15 cellular contexts compared by ENCODE assay signal in the genomic region with DNA sequence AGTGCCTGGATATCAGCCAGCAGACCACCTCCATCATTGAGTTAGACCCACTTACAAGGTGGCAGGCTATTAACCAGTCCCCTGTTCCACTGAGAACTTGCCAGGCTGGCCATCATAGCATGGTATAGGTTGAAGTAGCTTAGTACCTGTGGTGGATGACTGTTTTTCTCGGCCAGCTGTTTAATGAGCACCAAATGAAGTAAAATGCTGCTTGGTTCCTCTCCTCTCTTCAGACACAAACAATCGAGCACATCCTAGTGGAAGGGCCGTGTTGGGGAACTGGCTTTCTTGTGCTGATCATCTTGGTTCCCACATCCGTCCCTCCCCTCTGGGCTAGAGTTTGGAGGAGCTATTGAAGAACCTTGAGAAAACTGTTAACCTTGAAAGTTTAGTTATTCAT.
A peak's percentile ranks its signal among the peaks of the same experiment; 100 is the strongest.
DNase-seq lines count a peak whose midpoint lies in the region; ATAC-seq, FAIRE-seq and TF ChIP-seq lines count a peak whose summit lies in the region.
"Had no signal": no experiment of that assay in that cellular context is flagged by ENCODE, and none has a peak within 500 bp of the region (broad histone marks: within the 10 kb centered on the region; RNA-seq: fewer than 3 reads in every experiment).

No MANE protein-coding gene starts in this region.

- no peak overlapping the region for H3K27ac Mint-ChIP-seq in activated CD4-positive, alpha-beta T cell treated with anti-CD3 and anti-CD28 coated beads, Interleukin-2, amount 10 ng/mL, durations not matched to agents 7 days and 5 days
- H3K27ac Mint-ChIP-seq in nephron progenitor cell = no peak overlapping the region
- H3K27ac Mint-ChIP-seq: activated naive CD4-positive, alpha-beta T cell treated with anti-CD3 and anti-CD28 coated beads, Interleukin-2, amount 10 ng/mL, durations not matched to agents 7 days and 5 days had no signal

- H3K27ac ChIP-seq in kidney (ENCODE audit: low read depth in 2 of 2, low read length in 2 of 2) = peak overlapping the region; percentile 7 to 47
- H3K27ac ChIP-seq: SK-N-MC had no signal

- intact Hi-C loops in kidney (cut with DNase I) = no loop called here

- no peaks in the 10 kb centered on the region for H3K36me3 ChIP-seq in kidney (ENCODE audit: control insufficient read depth in 1 of 2, insufficient read depth in 2 of 2, low read length in 2 of 2)
- H3K36me3 ChIP-seq: upper lobe of left lung had no signal

- H3K4me1 ChIP-seq in kidney (ENCODE audit: control insufficient read depth in 1 of 2, insufficient read depth in 1 of 2, low read depth in 1 of 2, low read length in 2 of 2) = peaks cover 2 to 11% of the 10 kb centered on the region in 2 donors

- H3K27me3 Mint-ChIP-seq in activated CD4-positive, alpha-beta T cell treated with anti-CD3 and anti-CD28 coated beads, Interleukin-2, amount 10 ng/mL, durations not matched to agents 7 days and 5 days = no peaks in the 10 kb centered on the region
- peaks cover under 1% of the 10 kb centered on the region for H3K27me3 Mint-ChIP-seq in nephron progenitor cell (ENCODE audit: low read depth, poor library complexity)
- H3K27me3 Mint-ChIP-seq: activated naive CD4-positive, alpha-beta T cell treated with anti-CD3 and anti-CD28 coated beads, Interleukin-2, amount 10 ng/mL, durations not matched to agents 7 days and 5 days had no signal

- CTCF ChIA-PET in activated CD4-positive, alpha-beta T cell treated with anti-CD3 and anti-CD28 coated beads, Interleukin-2, amount 10 ng/mL, durations not matched to agents 7 days and 5 days (lab: Charles Lee) = interaction anchor here (1.1 to 1.6 kb wide), 2 partner anchors 11 to 29 kb away, joined by 3 to 4 read pairs; no protein-coding TSS in a partner anchor

- no peak for FAIRE-seq in kidney (lab: Jason Lieb, UNC)
- FAIRE-seq: bronchial epithelial cell had no signal

- TF ChIP-seq CTCF in kidney (IDR thresholded peaks at IDR 0.05; ENCODE audit: borderline replicate concordance, extremely low read depth, insufficient read depth) = no peak
- no peak for TF ChIP-seq CTCF in nephron progenitor cell (IDR thresholded peaks at IDR 0.05)

- no peaks in the 10 kb centered on the region for H3K9me3 ChIP-seq in kidney (ENCODE audit: control insufficient read depth in 1 of 2, low read length in 2 of 2)

- TF ChIP-seq POLR2A in GM18505 (IDR thresholded peaks at IDR 0.05; ENCODE audit: borderline replicate concordance, extremely low read depth, insufficient read depth, insufficient read length) = no peak

- no peak overlapping the region for H3K4me3 Mint-ChIP-seq in activated CD4-positive, alpha-beta T cell treated with anti-CD3 and anti-CD28 coated beads, Interleukin-2, amount 10 ng/mL, durations not matched to agents 7 days and 5 days
- no peak overlapping the region for H3K4me3 Mint-ChIP-seq in nephron progenitor cell
- H3K4me3 Mint-ChIP-seq: activated naive CD4-positive, alpha-beta T cell treated with anti-CD3 and anti-CD28 coated beads, Interleukin-2, amount 10 ng/mL, durations not matched to agents 7 days and 5 days; neural crest cell had no signal

- POLR2A ChIA-PET in activated CD4-positive, alpha-beta T cell treated with anti-CD3 and anti-CD28 coated beads, Interleukin-2, amount 10 ng/mL, durations not matched to agents 7 days and 5 days (lab: Charles Lee) = no interaction called here

- peaks cover 3% of the 10 kb centered on the region for H3K36me3 Mint-ChIP-seq in activated CD4-positive, alpha-beta T cell treated with anti-CD3 and anti-CD28 coated beads, Interleukin-2, amount 10 ng/mL, durations not matched to agents 7 days and 5 days (ENCODE audit: low read depth)
- H3K36me3 Mint-ChIP-seq in nephron progenitor cell (ENCODE audit: low read depth) = peaks cover 28% of the 10 kb centered on the region

- peaks cover 4% of the 10 kb centered on the region for H3K9me3 Mint-ChIP-seq in activated CD4-positive, alpha-beta T cell treated with anti-CD3 and anti-CD28 coated beads, Interleukin-2, amount 10 ng/mL, durations not matched to agents 7 days and 5 days
- peaks cover 29% of the 10 kb centered on the region for H3K9me3 Mint-ChIP-seq in nephron progenitor cell

- no peak overlapping the region for H3K9ac ChIP-seq in kidney (ENCODE audit: low read length in 2 of 2)

- DNase-seq in kidney (no peak), COR-L47 (lab: John Stamatoyannopoulos, UW) (no peak), nephron progenitor cell (no peak)
- no peak for DNase-seq in activated CD4-positive, alpha-beta T cell treated with anti-CD3 and anti-CD28 coated beads, Interleukin-2, amount 10 ng/mL, durations not matched to agents 7 days and 5 days
- no peak for DNase-seq in stimulated activated naive CD4-positive, alpha-beta T cell treated with Interleukin-2 at 50 U/mL for 16 hours (lab: John Stamatoyannopoulos, UW)
- DNase-seq: activated naive CD4-positive, alpha-beta T cell treated with anti-CD3 and anti-CD28 coated beads, Interleukin-2, amount 10 ng/mL, durations not matched to agents 7 days and 5 days; effector CD8-positive, alpha-beta T cell; left ventricle myocardium superior; upper lobe of left lung had no signal

- no peaks in the 10 kb centered on the region for H3K4me1 Mint-ChIP-seq in activated CD4-positive, alpha-beta T cell treated with anti-CD3 and anti-CD28 coated beads, Interleukin-2, amount 10 ng/mL, durations not matched to agents 7 days and 5 days
- H3K4me1 Mint-ChIP-seq in nephron progenitor cell = peaks cover 37% of the 10 kb centered on the region
- H3K4me1 Mint-ChIP-seq: activated naive CD4-positive, alpha-beta T cell treated with anti-CD3 and anti-CD28 coated beads, Interleukin-2, amount 10 ng/mL, durations not matched to agents 7 days and 5 days had no signal

- H3K4me3 ChIP-seq in kidney (ENCODE audit: low read length in 2 of 2) = no peak overlapping the region
- H3K4me3 ChIP-seq: SK-N-MC, upper lobe of left lung had no signal

- ATAC-seq in GM18505 (IDR thresholded peaks at IDR 0.05; ENCODE audit: unreplicated experiment) (peak; percentile 31), GM21515 (IDR thresholded peaks at IDR 0.05; ENCODE audit: unreplicated experiment) (peak; percentile 16), HG03196 (IDR thresholded peaks at IDR 0.05; ENCODE audit: unreplicated experiment) (peak; percentile 7)
- ATAC-seq: left ventricle myocardium superior had no signal
